ENCODE assay signal across 12 cellular contexts in genomic region chr13:102696465-102696864, GRCh38. TPM values are rescaled to one million over a fixed set of nuclear protein-coding genes. Genes with fewer than 3 reads are reported as not detected.
"Had no signal": no experiment of that assay in that cellular context is flagged by ENCODE, and none has a peak within 500 bp of the region (broad histone marks: within the 10 kb centered on the region; RNA-seq: fewer than 3 reads in every experiment).

No MANE protein-coding gene starts in this region.

- H3K4me3 Mint-ChIP-seq: GM23338, H9, HFFc6 had no signal

- H3K9ac ChIP-seq: GM23248 had no signal

- H3K9me3 ChIP-seq: HAP-1 had no signal

- H3K27ac Mint-ChIP-seq: GM23338, H9, HFFc6 had no signal

- FAIRE-seq: H1, H54 had no signal

- H3K4me3 ChIP-seq: GM23248, GM23338, HAP-1 had no signal

- H2AFZ ChIP-seq: GM23248, GM23338 had no signal

- ATAC-seq: GM23338, HCT116 had no signal

- H3K4me2 ChIP-seq: GM23338 had no signal

- H3K36me3 ChIP-seq: HAP-1 had no signal

- DNase-seq: GM23248, GOT3, H7, H9, HCEC 1CT, HFFc6 had no signal

- H3K27ac ChIP-seq: GM23248 had no signal

RNA-seq across cellular contexts. Expression of gene METTL21C, which starts 1.6 kb away (rescaled TPM):
- total RNA-seq: GM23248, GM23338, H1, H4, H7, H9, HFFc6 had no signal
- polyA plus RNA-seq: GM23248, GM23338, H1 had no signal
